In genomic region chr6:150740453-150740852, GRCh38 we compare ENCODE assay signal across 21 cellular contexts.
DNase-seq lines count a peak whose midpoint lies in the region; ATAC-seq and TF ChIP-seq lines count a peak whose summit lies in the region.
"Had no signal": no experiment of that assay in that cellular context is flagged by ENCODE, and none has a peak within 500 bp of the region (broad histone marks: within the 10 kb centered on the region; RNA-seq: fewer than 3 reads in every experiment).

No MANE protein-coding gene starts in this region.

- H3K27ac Mint-ChIP-seq in neural progenitor cell (peak overlapping the region; percentile 95), type B pancreatic cell (peak overlapping the region; percentile 39)
- no peak overlapping the region for H3K27ac Mint-ChIP-seq in T-helper 2 cell treated with Interferon-gamma antibody and Interleukin-4, amounts not matched to agents 5 μg/mL and 100 μg/mL, for 36 hours
- H3K27ac Mint-ChIP-seq: CD8-positive, alpha-beta T cell had no signal

- H3K9ac ChIP-seq in GM23248 (no peak overlapping the region), neural progenitor cell (no peak overlapping the region)

- ATAC-seq in HG03039 (IDR thresholded peaks at IDR 0.05; ENCODE audit: unreplicated experiment), result no peak
- ATAC-seq: CD8-positive, alpha-beta T cell had no signal

- H3K4me3 Mint-ChIP-seq in neural progenitor cell, result no peak overlapping the region
- H3K4me3 Mint-ChIP-seq in type B pancreatic cell, result no peak overlapping the region
- H3K4me3 Mint-ChIP-seq in T-helper 2 cell treated with Interferon-gamma antibody and Interleukin-4, amounts not matched to agents 5 μg/mL and 100 μg/mL, for 36 hours, result no peak overlapping the region
- H3K4me3 Mint-ChIP-seq: CD8-positive, alpha-beta T cell had no signal

- H3K79me2 ChIP-seq in GM23248 (ENCODE audit: insufficient read depth), result no peaks in the 10 kb centered on the region
- H3K79me2 ChIP-seq in neural progenitor cell (ENCODE audit: low read depth), result no peaks in the 10 kb centered on the region

- H3K27ac ChIP-seq in GM23248 (no peak overlapping the region), dorsolateral prefrontal cortex (peak overlapping the region in 40 of 59 donors; percentile 2 to 84 (median 56)), neural progenitor cell (no peak overlapping the region)
- H3K27ac ChIP-seq: SJSA1 had no signal

- no peaks in the 10 kb centered on the region for H3K36me3 ChIP-seq in GM23248 (ENCODE audit: low read depth)
- no peaks in the 10 kb centered on the region for H3K36me3 ChIP-seq in neural progenitor cell
- H3K36me3 ChIP-seq: SJSA1 had no signal

- no peaks in the 10 kb centered on the region for H3K27me3 ChIP-seq in GM23248 (replicated peaks; ENCODE audit: insufficient read depth)
- peaks cover 0 to 4% (median 0%) of the 10 kb centered on the region in 45 donors for H3K27me3 ChIP-seq in dorsolateral prefrontal cortex
- no peaks in the 10 kb centered on the region for H3K27me3 ChIP-seq in neural progenitor cell

- H3K4me2 ChIP-seq in GM23248 (ENCODE audit: unreplicated experiment) (peak overlapping the region; percentile 38), neural progenitor cell (no peak overlapping the region)

- in situ Hi-C loops in GM23248 (cut with MboI), result no loop called here

- H3K4me3 ChIP-seq in GM23248, result no peak overlapping the region
- H3K4me3 ChIP-seq in dorsolateral prefrontal cortex, result no peak overlapping the region
- no peak overlapping the region for H3K4me3 ChIP-seq in neural progenitor cell
- H3K4me3 ChIP-seq: SJSA1 had no signal

- H3K9me3 ChIP-seq in GM23248 (ENCODE audit: low read depth) (no peaks in the 10 kb centered on the region), neural progenitor cell (ENCODE audit: low read depth) (no peaks in the 10 kb centered on the region)
- H3K9me3 ChIP-seq: SJSA1 had no signal

- WGBS in GM23248 (ENCODE audit: low coverage in 1 of 2, low lambda C conversion rate in 2 of 2, missing lambda C conversion rate in 2 of 2), 2 experiments, result 20 to 25% methylated on average over 8 of the region's 8 CpGs

- peaks cover 17% of the 10 kb centered on the region; the same call in 1 of the 2 replicates for H3F3A ChIP-seq in GM23248 (ENCODE audit: insufficient read depth)
- H3F3A ChIP-seq in neural progenitor cell (ENCODE audit: low read depth), result no peaks in the 10 kb centered on the region

- peaks cover 2% of the 10 kb centered on the region for H3K27me3 Mint-ChIP-seq in neural progenitor cell (ENCODE audit: insufficient read depth, low read depth)
- H3K27me3 Mint-ChIP-seq in type B pancreatic cell, result no peaks in the 10 kb centered on the region
- H3K27me3 Mint-ChIP-seq in T-helper 2 cell treated with Interferon-gamma antibody and Interleukin-4, amounts not matched to agents 5 μg/mL and 100 μg/mL, for 36 hours (ENCODE audit: low read depth), result peaks cover 3% of the 10 kb centered on the region

- H3K36me3 Mint-ChIP-seq in neural progenitor cell (peaks cover 71% of the 10 kb centered on the region), type B pancreatic cell (peaks cover 13% of the 10 kb centered on the region)
- no peaks in the 10 kb centered on the region for H3K36me3 Mint-ChIP-seq in T-helper 2 cell treated with Interferon-gamma antibody and Interleukin-4, amounts not matched to agents 5 μg/mL and 100 μg/mL, for 36 hours (ENCODE audit: low read depth)
- H3K36me3 Mint-ChIP-seq: CD8-positive, alpha-beta T cell had no signal

- intact Hi-C loops in dorsolateral prefrontal cortex (cut with DNase I), result loop anchor here in 1 of 2 donors (10.0 kb wide), 1 partner anchor 136 kb away; no protein-coding TSS in a partner anchor

- DNase-seq in GM23248, result no peak
- DNase-seq in dorsolateral prefrontal cortex, result no peak
- DNase-seq in neural progenitor cell (ENCODE audit: low spot score), result no peak
- no peak for DNase-seq in type B pancreatic cell (ENCODE audit: extremely low spot score, unreplicated experiment)
- no peak for DNase-seq in GM19238 (ENCODE audit: insufficient read length, low spot score)
- DNase-seq in T-helper 2 cell treated with Interferon-gamma antibody and Interleukin-4, amounts not matched to agents 5 μg/mL and 100 μg/mL, for 36 hours (ENCODE audit: low spot score), result no peak
- DNase-seq: C1 segment of cervical spinal cord; CD8-positive, alpha-beta T cell; H7; KBM-7; MM.1S; NCI-H1048; NCI-H1417; NCI-H1694 treated with DMSO at 0.1 percent for 48 hours; NCI-H2081; NCI-H2227 treated with DMSO at 0.1 percent for 48 hours; NCI-H526 treated with DMSO at 0.1 percent for 48 hours; Right ventricle myocardium superior; RPMI8226 had no signal

- peaks cover 3% of the 10 kb centered on the region for H3K9me3 Mint-ChIP-seq in neural progenitor cell
- H3K9me3 Mint-ChIP-seq in type B pancreatic cell, result no peaks in the 10 kb centered on the region
- no peaks in the 10 kb centered on the region for H3K9me3 Mint-ChIP-seq in T-helper 2 cell treated with Interferon-gamma antibody and Interleukin-4, amounts not matched to agents 5 μg/mL and 100 μg/mL, for 36 hours
- H3K9me3 Mint-ChIP-seq: CD8-positive, alpha-beta T cell had no signal

- no peaks in the 10 kb centered on the region for H4K20me1 ChIP-seq in GM23248 (ENCODE audit: insufficient read depth)
- H4K20me1 ChIP-seq in neural progenitor cell (ENCODE audit: low read depth), result no peaks in the 10 kb centered on the region

- H2AFZ ChIP-seq in GM23248 (no peak overlapping the region), neural progenitor cell (replicated peaks) (no peak overlapping the region)

- H3K4me1 ChIP-seq in GM23248 (ENCODE audit: insufficient read depth), result peaks cover 16% of the 10 kb centered on the region
- peaks cover 9% of the 10 kb centered on the region for H3K4me1 ChIP-seq in neural progenitor cell
- H3K4me1 ChIP-seq: SJSA1 had no signal

- H3K4me1 Mint-ChIP-seq in neural progenitor cell, result peaks cover 32% of the 10 kb centered on the region
- peaks cover 38% of the 10 kb centered on the region for H3K4me1 Mint-ChIP-seq in type B pancreatic cell (ENCODE audit: unreplicated experiment)
- H3K4me1 Mint-ChIP-seq in T-helper 2 cell treated with Interferon-gamma antibody and Interleukin-4, amounts not matched to agents 5 μg/mL and 100 μg/mL, for 36 hours (ENCODE audit: low read depth), result no peaks in the 10 kb centered on the region

- no peaks in the 10 kb centered on the region for H3K9me2 ChIP-seq in GM23248 (ENCODE audit: insufficient read depth)

- TF ChIP-seq CTCF in dorsolateral prefrontal cortex (IDR thresholded peaks at IDR 0.05 in 54 of 56, conservative IDR thresholded peaks at IDR 0.05 in 2 of 56; ENCODE audit: low read depth in 1 of 56, partially characterized antibody in 56 of 56) (no peak), neural progenitor cell (IDR thresholded peaks at IDR 0.05) (no peak), type B pancreatic cell (conservative IDR thresholded peaks at IDR 0.05) (no peak)

Comparison
In these comparisons a context has a peak if more than half of its experiments do, and no peak if none do; other contexts are left out.
1. H3K27ac ChIP-seq: peak in dorsolateral prefrontal cortex (40 of 59); none in GM23248 (single experiment) and neural progenitor cell (single experiment).